1 cellular context compared by ENCODE assay signal in genomic region chr10:5757766-5758517, GRCh38.
TF ChIP-seq lines count a peak whose summit lies in the region.

No MANE protein-coding gene starts in this region.

TF ChIP-seq in K562, 482 proteins besides CTCF, POLR2A, EP300 and RAD21:
- TF ChIP-seq FOXP1 (CRISPR knock-in tag; IDR thresholded peaks at IDR 0.05) (no peak), NR2C2 (CRISPR knock-in tag; IDR thresholded peaks at IDR 0.05) (no peak), NR2C2 (tag; IDR thresholded peaks at IDR 0.05) (no peak), ZNF121 (CRISPR knock-in tag; conservative IDR thresholded peaks at IDR 0.05) (0 out of 2 replicates have a peak, but pooled peaks have one; percentile 20), RAD51 (IDR thresholded peaks at IDR 0.05; ENCODE audit: borderline replicate concordance, low read depth) (no peak), EGR1 (conservative IDR thresholded peaks at IDR 0.05) (no peak)
- TF ChIP-seq, protein P1, sequence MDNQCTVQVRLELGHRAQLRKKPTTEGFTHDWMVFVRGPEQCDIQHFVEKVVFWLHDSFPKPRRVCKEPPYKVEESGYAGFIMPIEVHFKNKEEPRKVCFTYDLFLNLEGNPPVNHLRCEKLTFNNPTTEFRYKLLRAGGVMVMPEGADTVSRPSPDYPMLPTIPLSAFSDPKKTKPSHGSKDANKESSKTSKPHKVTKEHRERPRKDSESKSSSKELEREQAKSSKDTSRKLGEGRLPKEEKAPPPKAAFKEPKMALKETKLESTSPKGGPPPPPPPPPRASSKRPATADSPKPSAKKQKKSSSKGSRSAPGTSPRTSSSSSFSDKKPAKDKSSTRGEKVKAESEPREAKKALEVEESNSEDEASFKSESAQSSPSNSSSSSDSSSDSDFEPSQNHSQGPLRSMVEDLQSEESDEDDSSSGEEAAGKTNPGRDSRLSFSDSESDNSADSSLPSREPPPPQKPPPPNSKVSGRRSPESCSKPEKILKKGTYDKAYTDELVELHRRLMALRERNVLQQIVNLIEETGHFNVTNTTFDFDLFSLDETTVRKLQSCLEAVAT (IDR thresholded peaks at IDR 0.05): no peak
- TF ChIP-seq, protein P2, sequence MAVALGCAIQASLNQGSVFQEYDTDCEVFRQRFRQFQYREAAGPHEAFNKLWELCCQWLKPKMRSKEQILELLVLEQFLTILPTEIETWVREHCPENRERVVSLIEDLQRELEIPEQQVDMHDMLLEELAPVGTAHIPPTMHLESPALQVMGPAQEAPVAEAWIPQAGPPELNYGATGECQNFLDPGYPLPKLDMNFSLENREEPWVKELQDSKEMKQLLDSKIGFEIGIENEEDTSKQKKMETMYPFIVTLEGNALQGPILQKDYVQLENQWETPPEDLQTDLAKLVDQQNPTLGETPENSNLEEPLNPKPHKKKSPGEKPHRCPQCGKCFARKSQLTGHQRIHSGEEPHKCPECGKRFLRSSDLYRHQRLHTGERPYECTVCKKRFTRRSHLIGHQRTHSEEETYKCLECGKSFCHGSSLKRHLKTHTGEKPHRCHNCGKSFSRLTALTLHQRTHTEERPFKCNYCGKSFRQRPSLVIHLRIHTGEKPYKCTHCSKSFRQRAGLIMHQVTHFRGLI (CRISPR knock-in tag; IDR thresholded peaks at IDR 0.05): no peak
